In the genomic region with DNA sequence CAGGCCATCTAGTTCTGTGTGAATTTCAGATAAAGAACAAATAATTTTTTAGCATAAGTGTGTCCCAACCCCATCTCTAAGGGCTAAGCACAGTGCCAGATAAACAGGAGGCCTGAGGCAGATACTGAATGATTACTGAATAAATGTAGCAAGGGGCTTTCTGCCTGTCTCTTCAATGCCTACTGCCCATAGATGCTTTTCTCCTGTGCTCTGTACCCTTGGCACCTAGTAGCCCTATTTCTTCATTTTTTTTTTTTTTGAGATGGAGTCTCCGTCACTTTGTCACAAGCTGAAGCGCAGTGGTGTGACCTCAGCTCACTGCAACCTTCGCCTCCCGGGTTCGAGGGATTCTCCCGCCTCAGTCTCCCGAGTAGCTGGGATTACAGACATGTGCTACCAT, we compare ENCODE assay signal across 10 cellular contexts. TPM values are rescaled to one million over a fixed set of nuclear protein-coding genes. Genes with fewer than 3 reads are reported as not detected.
"Had no signal": no experiment of that assay in that cellular context is flagged by ENCODE, and none has a peak within 500 bp of the region (broad histone marks: within the 10 kb centered on the region; RNA-seq: fewer than 3 reads in every experiment).

No MANE protein-coding gene starts in this region.

- H3K9ac ChIP-seq: GM23248 had no signal

- DNase-seq: GM23248, GOT3, H7, KG1 had no signal

- H3K4me1 ChIP-seq: HAP-1 had no signal

- ATAC-seq: HCT116, HepG2, K562 had no signal

- H3K4me3 ChIP-seq: GM23248, HAP-1, K562 had no signal

- H3K36me3 ChIP-seq: HAP-1 had no signal

- FAIRE-seq: HepG2, K562 had no signal

- H3K9me3 ChIP-seq: HAP-1 had no signal

- H2AFZ ChIP-seq: GM23248 had no signal

- H3K27ac ChIP-seq: GM23248, HL-60 had no signal

RNA-seq across cellular contexts. Expression of a gene that starts 32.9 kb away (rescaled TPM):
- total RNA-seq: GM23248, H4 had no signal
